ENCODE assay signal across 11 cellular contexts in the genomic region with DNA sequence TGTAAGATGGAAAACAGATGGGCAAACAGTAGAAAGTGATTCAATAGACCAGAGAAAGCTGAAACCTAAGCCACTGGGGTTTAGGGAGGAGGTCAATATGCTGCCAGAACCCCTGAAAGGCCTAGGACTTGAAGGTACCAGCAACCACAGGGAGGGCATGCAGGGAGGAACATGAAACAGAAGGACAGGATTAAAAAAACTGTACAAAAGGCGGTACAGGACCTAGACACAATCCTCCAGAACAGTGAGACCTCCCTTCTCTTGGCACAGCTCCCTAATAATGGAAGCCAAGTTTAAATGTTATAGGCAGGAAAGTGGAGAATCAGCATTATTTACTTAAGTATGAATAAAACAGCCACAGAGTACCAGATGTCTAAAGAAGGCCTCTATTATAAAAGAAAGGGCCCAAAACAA.
DNase-seq lines count a peak whose midpoint lies in the region; ATAC-seq and TF ChIP-seq lines count a peak whose summit lies in the region.
"Had no signal": no experiment of that assay in that cellular context is flagged by ENCODE, and none has a peak within 500 bp of the region (broad histone marks: within the 10 kb centered on the region; RNA-seq: fewer than 3 reads in every experiment).

No MANE protein-coding gene starts in this region.

- dilution Hi-C loops in IMR-90 (cut with HindIII; ENCODE audit: low sequenced_read_pairs, unreplicated experiment), result no loop called here

- H4K91ac ChIP-seq in IMR-90 (ENCODE audit: insufficient read depth, low read depth, low read length), result no peak overlapping the region

- H3K4me2 ChIP-seq in IMR-90 (ENCODE audit: low read depth, low read length), result no peak overlapping the region; the same call in 1 of the 2 replicates

- no peak overlapping the region for H3K14ac ChIP-seq in IMR-90 (replicated peaks; ENCODE audit: low read depth, low read length)

- no peak overlapping the region for H2AFZ ChIP-seq in IMR-90 (replicated peaks; ENCODE audit: low read length, poor library complexity)

- BruUV-seq in IMR-90 (replicated peaks; lab: Mats Ljungman, UMichigan), result no TSS peak

- peaks cover 0 to 7% of the 10 kb centered on the region in 2 experiments; a peak in 2 of 4 replicates for H3K79me1 ChIP-seq in IMR-90 (ENCODE audit: low read depth in 1 of 2, low read length in 2 of 2)

- no peak overlapping the region for H3K9ac ChIP-seq in IMR-90 (ENCODE audit: low read depth, low read length)

- DNase-seq in IMR-90 (peak; percentile 43), NCI-H345 treated with DMSO at 0.1 percent for 48 hours (lab: John Stamatoyannopoulos, UW; ENCODE audit: unreplicated experiment) (peak; percentile 8), dermis blood vessel endothelial cell (peak; percentile 21), pons (ENCODE audit: low spot score) (peak; percentile 84), SW480 (ENCODE audit: low spot score) (no peak)
- no peak for DNase-seq in stimulated activated CD4-positive, alpha-beta T cell treated with anti-CD3 and anti-CD28 coated beads, Interleukin-2, amount 100 ng/mL, for 48 hours
- DNase-seq: activated CD8-positive, alpha-beta memory T cell treated with anti-CD3 and anti-CD28 coated beads, Interleukin-2, amount 50 U/mL, for 4 hours; NCI-H526; stimulated activated naive CD8-positive, alpha-beta T cell treated with anti-CD3 and anti-CD28 coated beads, Interleukin-15, Interleukin-2, amounts not matched to agents 100 U/mL and 50 U/mL, for 24 hours; T-helper 17 cell had no signal

- WGBS in IMR-90 (ENCODE audit: extremely low coverage in 2 of 2, insufficient read length in 1 of 2), 2 experiments, result no CpG with 5 or more reads among the region's 1 CpG

- H3K4ac ChIP-seq in IMR-90 (ENCODE audit: low read depth, low read length), result no peak overlapping the region

- in situ Hi-C loops in IMR-90 (cut with MboI; ENCODE audit: low sequenced_read_pairs), result no loop called here

- H3K9me1 ChIP-seq in IMR-90 (ENCODE audit: insufficient read depth, low read length), result no peaks in the 10 kb centered on the region

- no peak overlapping the region for H2AK9ac ChIP-seq in IMR-90 (replicated peaks; ENCODE audit: low read depth, low read length, poor library complexity)

- no peak overlapping the region for H2BK5ac ChIP-seq in IMR-90 (ENCODE audit: low read depth, low read length, poor library complexity, severe bottlenecking)

- no peak overlapping the region for H2BK20ac ChIP-seq in IMR-90 (ENCODE audit: low read depth, low read length)

- no peaks in the 10 kb centered on the region for H4K20me1 ChIP-seq in IMR-90 (ENCODE audit: insufficient read depth, low read length)

- H2BK120ac ChIP-seq in IMR-90 (ENCODE audit: low read depth, low read length), result no peak overlapping the region

- intact Hi-C loops in IMR-90 (cut with micrococcal nuclease), result no loop called here

- peak overlapping the region; percentile 43; the same call in 1 of the 2 replicates for H3K27ac ChIP-seq in IMR-90 (ENCODE audit: insufficient read depth, low read length)

- peaks cover 18% of the 10 kb centered on the region for H3K36me3 ChIP-seq in IMR-90 (ENCODE audit: control insufficient read depth, insufficient read depth, low read length)

- H2AK5ac ChIP-seq in IMR-90 (ENCODE audit: low read depth, low read length), result no peak overlapping the region

- POLR2A ChIA-PET in IMR-90 (lab: Charles Lee; ENCODE audit: unreplicated experiment), result no interaction called here

- no peaks in the 10 kb centered on the region for H3K4me1 ChIP-seq in IMR-90 (ENCODE audit: control insufficient read depth, insufficient read depth, low read length)

- no peak overlapping the region; the same call in 1 of the 2 replicates for H3K18ac ChIP-seq in IMR-90 (ENCODE audit: low read depth, low read length)

- H3K23ac ChIP-seq in IMR-90 (ENCODE audit: low read depth, low read length), result no peak overlapping the region

- TF ChIP-seq CTCF in IMR-90 (conservative IDR thresholded peaks at IDR 0.05; ENCODE audit: low read depth, low read length), result no peak

- H2BK15ac ChIP-seq in IMR-90 (ENCODE audit: low read depth, low read length), result no peak overlapping the region

- H3K9me3 ChIP-seq in IMR-90 (ENCODE audit: control insufficient read depth, insufficient read depth, low read length), result no peaks in the 10 kb centered on the region

- H3K27me3 ChIP-seq in IMR-90 (ENCODE audit: control insufficient read depth, insufficient read depth, low read length), result no peaks in the 10 kb centered on the region

- H3K4me3 ChIP-seq in IMR-90 (ENCODE audit: insufficient read depth, low read depth, low read length), result no peak overlapping the region

- H4K5ac ChIP-seq in IMR-90 (ENCODE audit: low read depth, low read length), result peak overlapping the region; percentile 49; the same call in 1 of the 2 replicates

- TF ChIP-seq POLR2A in IMR-90 (IDR thresholded peaks at IDR 0.05; ENCODE audit: low read depth, low read length), result no peak

- no peak overlapping the region for H4K8ac ChIP-seq in IMR-90 (ENCODE audit: low read depth in 2 of 2, low read length in 2 of 2)

- ATAC-seq in IMR-90 (ENCODE audit: low read depth), result peak; percentile 29; the same call in 1 of the 2 replicates
- no peak for ATAC-seq in HG03045 (IDR thresholded peaks at IDR 0.05; ENCODE audit: unreplicated experiment)
- ATAC-seq: stimulated activated naive CD8-positive, alpha-beta T cell treated with anti-CD3 and anti-CD28 coated beads, Interleukin-15, Interleukin-2, amounts not matched to agents 100 U/mL and 50 U/mL, for 24 hours; T-helper 17 cell had no signal

- TF ChIP-seq RAD21 in IMR-90 (IDR thresholded peaks at IDR 0.05; ENCODE audit: low read length), result no peak

- CTCF ChIA-PET in IMR-90 (lab: Yijun Ruan, JAX), result interaction anchor here (1.8 kb wide), 1 partner anchor 138 kb away, joined by 4 read pairs; a partner anchor contains a TSS

- no peak overlapping the region for H3K56ac ChIP-seq in IMR-90 (ENCODE audit: extremely low read depth, insufficient read depth, low read length)

TF ChIP-seq in IMR-90, 13 proteins besides CTCF, POLR2A, EP300 and RAD21:
- TF ChIP-seq CHD1 (IDR thresholded peaks at IDR 0.05; ENCODE audit: low read depth, low read length), result no peak
- TF ChIP-seq, protein P1, sequence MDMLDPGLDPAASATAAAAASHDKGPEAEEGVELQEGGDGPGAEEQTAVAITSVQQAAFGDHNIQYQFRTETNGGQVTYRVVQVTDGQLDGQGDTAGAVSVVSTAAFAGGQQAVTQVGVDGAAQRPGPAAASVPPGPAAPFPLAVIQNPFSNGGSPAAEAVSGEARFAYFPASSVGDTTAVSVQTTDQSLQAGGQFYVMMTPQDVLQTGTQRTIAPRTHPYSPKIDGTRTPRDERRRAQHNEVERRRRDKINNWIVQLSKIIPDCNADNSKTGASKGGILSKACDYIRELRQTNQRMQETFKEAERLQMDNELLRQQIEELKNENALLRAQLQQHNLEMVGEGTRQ (IDR thresholded peaks at IDR 0.05; ENCODE audit: low read depth, low read length), result no peak
- no peak for TF ChIP-seq SMC3 (IDR thresholded peaks at IDR 0.05; ENCODE audit: low read depth, low read length)
- TF ChIP-seq BHLHE40 (IDR thresholded peaks at IDR 0.05; ENCODE audit: low read depth, low read length), result no peak
- TF ChIP-seq MAZ (IDR thresholded peaks at IDR 0.05; ENCODE audit: borderline replicate concordance, low read depth, low read length), result no peak
- no peak for TF ChIP-seq CEBPB (IDR thresholded peaks at IDR 0.05; ENCODE audit: low read depth, low read length)
- no peak for TF ChIP-seq RFX5 (IDR thresholded peaks at IDR 0.05; ENCODE audit: low read depth, low read length)
- no peak for TF ChIP-seq FOS (IDR thresholded peaks at IDR 0.05; ENCODE audit: low read depth, low read length)
- TF ChIP-seq NFE2L2 (IDR thresholded peaks at IDR 0.05; ENCODE audit: low read depth, low read length), result no peak
- TF ChIP-seq, protein P2, sequence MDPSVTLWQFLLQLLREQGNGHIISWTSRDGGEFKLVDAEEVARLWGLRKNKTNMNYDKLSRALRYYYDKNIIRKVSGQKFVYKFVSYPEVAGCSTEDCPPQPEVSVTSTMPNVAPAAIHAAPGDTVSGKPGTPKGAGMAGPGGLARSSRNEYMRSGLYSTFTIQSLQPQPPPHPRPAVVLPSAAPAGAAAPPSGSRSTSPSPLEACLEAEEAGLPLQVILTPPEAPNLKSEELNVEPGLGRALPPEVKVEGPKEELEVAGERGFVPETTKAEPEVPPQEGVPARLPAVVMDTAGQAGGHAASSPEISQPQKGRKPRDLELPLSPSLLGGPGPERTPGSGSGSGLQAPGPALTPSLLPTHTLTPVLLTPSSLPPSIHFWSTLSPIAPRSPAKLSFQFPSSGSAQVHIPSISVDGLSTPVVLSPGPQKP (IDR thresholded peaks at IDR 0.05; ENCODE audit: borderline replicate concordance, low read depth, low read length), result no peak
- no peak for TF ChIP-seq MXI1 (IDR thresholded peaks at IDR 0.05; ENCODE audit: borderline replicate concordance, low read depth, low read length)
- no peak for TF ChIP-seq RCOR1 (IDR thresholded peaks at IDR 0.05; ENCODE audit: insufficient replicate concordance, low read length)
- no peak for TF ChIP-seq MAFK (IDR thresholded peaks at IDR 0.05; ENCODE audit: low read depth, low read length)

Comparison
In these comparisons a context has a peak if more than half of its experiments do, and no peak if none do; other contexts are left out.
1. DNase-seq: peak in IMR-90 (single experiment), NCI-H345 treated with DMSO at 0.1 percent for 48 hours (single experiment), dermis blood vessel endothelial cell (single experiment) and pons (single experiment); none in stimulated activated CD4-positive, alpha-beta T cell treated with anti-CD3 and anti-CD28 coated beads, Interleukin-2, amount 100 ng/mL, for 48 hours (0 of 2) and SW480 (single experiment).